25 cellular contexts compared by ENCODE assay signal in genomic region chr6:134729590-134729989, GRCh38.
A peak's percentile ranks its signal among the peaks of the same experiment; 100 is the strongest.
DNase-seq lines count a peak whose midpoint lies in the region; ATAC-seq and TF ChIP-seq lines count a peak whose summit lies in the region.
"Had no signal": no experiment of that assay in that cellular context is flagged by ENCODE, and none has a peak within 500 bp of the region (broad histone marks: within the 10 kb centered on the region; RNA-seq: fewer than 3 reads in every experiment).

No MANE protein-coding gene starts in this region.

- no peak overlapping the region for H3K4me3 ChIP-seq in upper lobe of left lung
- H3K4me3 ChIP-seq: adrenal gland, HAP-1, lower lobe of right lung, mucosa of descending colon, suprapubic skin had no signal

- no peaks in the 10 kb centered on the region for H3K36me3 ChIP-seq in upper lobe of left lung
- H3K36me3 ChIP-seq: adrenal gland, HAP-1, lower lobe of right lung, suprapubic skin had no signal

- TF ChIP-seq POLR2A in upper lobe of left lung (IDR thresholded peaks at IDR 0.05), result no peak

- ATAC-seq in upper lobe of left lung (ENCODE audit: low FRiP score in 2 of 2), result no peak
- no peak for ATAC-seq in foreskin keratinocyte
- ATAC-seq: activated T-helper 17 cell treated with anti-CD3 and anti-CD28 coated beads, Interleukin-2, amount 50 U/mL, for 72 hours; CD8-positive, alpha-beta T cell; lower lobe of right lung; mucosa of descending colon; natural killer cell treated with Interleukin-12 subunit alpha and Interleukin-12 subunit beta and Interleukin-15 and Interleukin-18, amount 100 ng/mL, for 72 hours; stimulated activated memory B cell treated with anti-CD40 and anti-IgM and Interleukin-4, amounts not matched to agents 10 μg/mL and 1 μg/mL and 100 μg/mL, for 72 hours had no signal

- DNase-seq in SHP77 treated with DMSO at 0.1 percent for 48 hours (lab: John Stamatoyannopoulos, UW) (peak; percentile 29), SHP77 (lab: John Stamatoyannopoulos, UW) (no peak), NCI-H1694 treated with DMSO at 0.1 percent for 48 hours (lab: John Stamatoyannopoulos, UW) (peak; percentile 43), cerebellar cortex (ENCODE audit: low spot score) (peak; percentile 56), upper lobe of left lung (no peak), foreskin keratinocyte (no peak), NCI-H1048 (lab: John Stamatoyannopoulos, UW) (no peak)
- DNase-seq: activated CD4-positive, alpha-beta memory T cell treated with anti-CD3 and anti-CD28 coated beads, Interleukin-2, amount 10 ng/mL, durations not matched to agents 7 days and 5 days; activated naive CD4-positive, alpha-beta T cell treated with anti-CD3 and anti-CD28 coated beads, Interleukin-2, amount 10 ng/mL, durations not matched to agents 7 days and 5 days; adrenal gland; CD8-positive, alpha-beta T cell; EL; hippocampal formation; lower lobe of right lung; MM.1S; mucosa of descending colon; NCI-H1436; NCI-H524 treated with DMSO at 0.1 percent for 48 hours; SIG-M5; SW 1271 had no signal

- H3K4me1 ChIP-seq in upper lobe of left lung (peaks cover 1 to 9% (median 6%) of the 10 kb centered on the region in 4 donors), foreskin keratinocyte (no peaks in the 10 kb centered on the region)
- H3K4me1 ChIP-seq: HAP-1 had no signal

- TF ChIP-seq CTCF in upper lobe of left lung (IDR thresholded peaks at IDR 0.05), result no peak
- TF ChIP-seq CTCF in foreskin keratinocyte (conservative IDR thresholded peaks at IDR 0.05), result no peak

- H3K27ac ChIP-seq in upper lobe of left lung (no peak overlapping the region), foreskin keratinocyte (no peak overlapping the region)
- H3K27ac ChIP-seq: adrenal gland, lower lobe of right lung, suprapubic skin had no signal

- H3K9me3 ChIP-seq in upper lobe of left lung, result no peaks in the 10 kb centered on the region
- H3K9me3 ChIP-seq: adrenal gland, HAP-1, lower lobe of right lung, mucosa of descending colon, suprapubic skin had no signal

- no peak for TF ChIP-seq EP300 in upper lobe of left lung (IDR thresholded peaks at IDR 0.05)

- H3K27me3 ChIP-seq in upper lobe of left lung (no peaks in the 10 kb centered on the region), foreskin keratinocyte (no peaks in the 10 kb centered on the region)
- H3K27me3 ChIP-seq: adrenal gland, suprapubic skin had no signal

- 79 to 82% methylated on average over 4 of the region's 4 CpGs for WGBS in upper lobe of left lung, 2 donors

Comparison
In these comparisons a context has a peak if more than half of its experiments do, and no peak if none do; other contexts are left out.
1. DNase-seq: peak in SHP77 treated with DMSO at 0.1 percent for 48 hours (single experiment), NCI-H1694 treated with DMSO at 0.1 percent for 48 hours (single experiment) and cerebellar cortex (single experiment); none in SHP77 (0 of 2), upper lobe of left lung (0 of 2), foreskin keratinocyte (0 of 2) and NCI-H1048 (single experiment).